Comparison of ENCODE assay signal across 1 cellular context in genomic region chr9:82781965-82782392, GRCh38.
TF ChIP-seq lines count a peak whose summit lies in the region.

No MANE protein-coding gene starts in this region.

TF ChIP-seq in HEK293, 187 proteins besides CTCF, POLR2A, EP300 and RAD21 (continued from another document and continues in another):
- no peak for TF ChIP-seq ZNF148 (tag by site-specific recombination; IDR thresholded peaks at IDR 0.05; ENCODE audit: borderline replicate concordance)
- no peak for TF ChIP-seq ZNF544 (tag by site-specific recombination; IDR thresholded peaks at IDR 0.05)
- TF ChIP-seq ZNF623 (tag by site-specific recombination; IDR thresholded peaks at IDR 0.05): no peak
- TF ChIP-seq SCRT2 (tag by site-specific recombination; IDR thresholded peaks at IDR 0.05): peak; percentile 45
- peak; percentile 64; the same call in 1 of the 2 replicates for TF ChIP-seq TRIM28 (IDR thresholded peaks at IDR 0.05; ENCODE audit: borderline replicate concordance, low read length)
- 0 out of 2 replicates have a peak, but pooled peaks have one; percentile 30 for TF ChIP-seq ZNF324 (tag by site-specific recombination; IDR thresholded peaks at IDR 0.05)
- TF ChIP-seq KLF1 (tag by site-specific recombination; IDR thresholded peaks at IDR 0.05): no peak
- TF ChIP-seq ZNF473 (tag by site-specific recombination; IDR thresholded peaks at IDR 0.05): no peak
- TF ChIP-seq FEZF1 (tag by site-specific recombination; IDR thresholded peaks at IDR 0.05): peak; percentile 90
- TF ChIP-seq ZNF302 (tag by site-specific recombination; IDR thresholded peaks at IDR 0.05; ENCODE audit: low read depth): no peak
- TF ChIP-seq ZNF639 (tag by site-specific recombination; IDR thresholded peaks at IDR 0.05): 0 out of 2 replicates have a peak, but pooled peaks have one; percentile 24
- no peak for TF ChIP-seq ZNF311 (tag by site-specific recombination; IDR thresholded peaks at IDR 0.05; ENCODE audit: borderline replicate concordance)
- TF ChIP-seq SETDB1 (IDR thresholded peaks at IDR 0.05; ENCODE audit: insufficient read length, low read length): no peak
- no peak for TF ChIP-seq ZNF157 (tag by site-specific recombination; IDR thresholded peaks at IDR 0.05)
- TF ChIP-seq ZNF585B (tag by site-specific recombination; IDR thresholded peaks at IDR 0.05): no peak
- TF ChIP-seq ZNF660 (tag by site-specific recombination; IDR thresholded peaks at IDR 0.05): 0 out of 2 replicates have a peak, but pooled peaks have one; percentile 6
- peak; percentile 65; the same call in 1 of the 2 replicates for TF ChIP-seq HIC1 (tag by site-specific recombination; IDR thresholded peaks at IDR 0.05)
- TF ChIP-seq ZSCAN30 (tag by site-specific recombination; IDR thresholded peaks at IDR 0.05): 0 out of 2 replicates have a peak, but pooled peaks have one; percentile 29
- TF ChIP-seq ZNF692 (tag by site-specific recombination; IDR thresholded peaks at IDR 0.05): 0 out of 2 replicates have a peak, but pooled peaks have one; percentile 35
- 0 out of 2 replicates have a peak, but pooled peaks have one; percentile 29 for TF ChIP-seq ZFHX2 (tag by site-specific recombination; conservative IDR thresholded peaks at IDR 0.05)
- no peak for TF ChIP-seq ZBTB26 (tag by site-specific recombination; optimal IDR thresholded peaks at IDR 0.05)
- no peak for TF ChIP-seq ZBTB7A (tag by site-specific recombination; IDR thresholded peaks at IDR 0.05; ENCODE audit: low read depth)
- peak; percentile 67 for TF ChIP-seq ZXDB (tag by site-specific recombination; IDR thresholded peaks at IDR 0.05)
- TF ChIP-seq ZNF555 (tag by site-specific recombination; conservative IDR thresholded peaks at IDR 0.05): no peak
- peak; percentile 32; the same call in 1 of the 2 replicates for TF ChIP-seq ATF2 (tag by site-specific recombination; IDR thresholded peaks at IDR 0.05; ENCODE audit: low read depth)
- TF ChIP-seq YY2 (tag by site-specific recombination; IDR thresholded peaks at IDR 0.05): no peak
- TF ChIP-seq ZNF214 (tag by site-specific recombination; IDR thresholded peaks at IDR 0.05; ENCODE audit: borderline replicate concordance): no peak
- no peak for TF ChIP-seq ZNF624 (tag by site-specific recombination; IDR thresholded peaks at IDR 0.05)
- TF ChIP-seq ZEB2 (tag by site-specific recombination; IDR thresholded peaks at IDR 0.05): peak; percentile 85; the same call in 1 of the 2 replicates
- no peak for TF ChIP-seq ZNF114 (tag by site-specific recombination; IDR thresholded peaks at IDR 0.05)
- TF ChIP-seq ZBTB8A (tag by site-specific recombination; IDR thresholded peaks at IDR 0.05): no peak; the same call in 1 of the 2 replicates
- no peak for TF ChIP-seq ZSCAN23 (tag by site-specific recombination; IDR thresholded peaks at IDR 0.05)
- no peak for TF ChIP-seq ZSCAN18 (tag by site-specific recombination; IDR thresholded peaks at IDR 0.05)
- 0 out of 2 replicates have a peak, but pooled peaks have one; percentile 39 for TF ChIP-seq ZNF600 (tag by site-specific recombination; IDR thresholded peaks at IDR 0.05)
- no peak for TF ChIP-seq ZNF571 (tag by site-specific recombination; IDR thresholded peaks at IDR 0.05)
- no peak; the same call in none of the 2 replicates for TF ChIP-seq INSM2 (tag by site-specific recombination; IDR thresholded peaks at IDR 0.05)
- no peak for TF ChIP-seq GLI4 (tag by site-specific recombination; IDR thresholded peaks at IDR 0.05)
- TF ChIP-seq ZNF223 (tag by site-specific recombination; IDR thresholded peaks at IDR 0.05): no peak
- TF ChIP-seq BCL11A (tag by site-specific recombination; IDR thresholded peaks at IDR 0.05; ENCODE audit: low read depth): no peak
- no peak for TF ChIP-seq ZIC2 (tag by site-specific recombination; IDR thresholded peaks at IDR 0.05)
- TF ChIP-seq GLIS1 (tag by site-specific recombination; IDR thresholded peaks at IDR 0.05): peak; percentile 82
- TF ChIP-seq ZNF549 (tag by site-specific recombination; IDR thresholded peaks at IDR 0.05): no peak
- TF ChIP-seq ZNF391 (tag by site-specific recombination; IDR thresholded peaks at IDR 0.05; ENCODE audit: borderline replicate concordance, low read depth): peak; percentile 47; the same call in 1 of the 2 replicates
- TF ChIP-seq PATZ1 (tag by site-specific recombination; IDR thresholded peaks at IDR 0.05): no peak
- no peak for TF ChIP-seq ZNF707 (tag by site-specific recombination; IDR thresholded peaks at IDR 0.05)
- TF ChIP-seq KLF17 (tag by site-specific recombination; IDR thresholded peaks at IDR 0.05): 0 out of 2 replicates have a peak, but pooled peaks have one; percentile 29
- no peak for TF ChIP-seq ZNF426 (tag by site-specific recombination; IDR thresholded peaks at IDR 0.05)
- TF ChIP-seq ZNF138 (tag by site-specific recombination; IDR thresholded peaks at IDR 0.05; ENCODE audit: borderline replicate concordance): no peak
- 0 out of 2 replicates have a peak, but pooled peaks have one; percentile 18 for TF ChIP-seq ZNF394 (tag by site-specific recombination; IDR thresholded peaks at IDR 0.05; ENCODE audit: borderline replicate concordance)
- TF ChIP-seq ZNF292 (tag by site-specific recombination; IDR thresholded peaks at IDR 0.05; ENCODE audit: borderline replicate concordance, low read depth): no peak
- TF ChIP-seq ZNF629 (tag by site-specific recombination; IDR thresholded peaks at IDR 0.05): peak; percentile 74
- TF ChIP-seq ZNF416 (tag by site-specific recombination; IDR thresholded peaks at IDR 0.05): no peak
